In genomic region chr9:13904311-13904710, GRCh38 we compare ENCODE assay signal across 30 cellular contexts.
"Had no signal": no experiment of that assay in that cellular context is flagged by ENCODE, and none has a peak within 500 bp of the region (broad histone marks: within the 10 kb centered on the region; RNA-seq: fewer than 3 reads in every experiment).

No MANE protein-coding gene starts in this region.

- H3K4me1 Mint-ChIP-seq: activated CD4-positive, alpha-beta memory T cell treated with anti-CD3 and anti-CD28 coated beads, Interleukin-2, amount 10 ng/mL, durations not matched to agents 7 days and 5 days; activated CD8-positive, alpha-beta memory T cell treated with anti-CD3 and anti-CD28 coated beads, Interleukin-2, amount 10 ng/mL, durations not matched to agents 7 days and 5 days; activated naive CD4-positive, alpha-beta T cell treated with anti-CD3 and anti-CD28 coated beads, Interleukin-2, amount 10 ng/mL, durations not matched to agents 7 days and 5 days; activated naive CD8-positive, alpha-beta T cell treated with anti-CD3 and anti-CD28 coated beads, Interleukin-2, amount 50 U/mL, for 24 hours had no signal

- ATAC-seq: activated CD8-positive, alpha-beta memory T cell treated with anti-CD3 and anti-CD28 coated beads, Interleukin-2, amount 10 ng/mL, durations not matched to agents 7 days and 5 days; activated naive CD8-positive, alpha-beta T cell treated with anti-CD3 and anti-CD28 coated beads, Interleukin-2, amount 50 U/mL, for 24 hours; Panc1 had no signal

- H3K27ac ChIP-seq: brain microvascular endothelial cell, SJCRH30, SK-N-MC, WERI-Rb-1 had no signal

- H3K4me3 ChIP-seq: SJCRH30, SK-N-MC had no signal

- H3K27ac Mint-ChIP-seq: activated CD4-positive, alpha-beta memory T cell treated with anti-CD3 and anti-CD28 coated beads, Interleukin-2, amount 10 ng/mL, durations not matched to agents 7 days and 5 days; activated CD8-positive, alpha-beta memory T cell treated with anti-CD3 and anti-CD28 coated beads, Interleukin-2, amount 10 ng/mL, durations not matched to agents 7 days and 5 days; activated naive CD4-positive, alpha-beta T cell treated with anti-CD3 and anti-CD28 coated beads, Interleukin-2, amount 10 ng/mL, durations not matched to agents 7 days and 5 days; activated naive CD8-positive, alpha-beta T cell; activated naive CD8-positive, alpha-beta T cell treated with anti-CD3 and anti-CD28 coated beads, Interleukin-2, amount 50 U/mL, for 24 hours had no signal

- H3K4me3 Mint-ChIP-seq: activated CD4-positive, alpha-beta memory T cell treated with anti-CD3 and anti-CD28 coated beads, Interleukin-2, amount 10 ng/mL, durations not matched to agents 7 days and 5 days; activated CD8-positive, alpha-beta memory T cell treated with anti-CD3 and anti-CD28 coated beads, Interleukin-2, amount 10 ng/mL, durations not matched to agents 7 days and 5 days; activated naive CD4-positive, alpha-beta T cell treated with anti-CD3 and anti-CD28 coated beads, Interleukin-2, amount 10 ng/mL, durations not matched to agents 7 days and 5 days; activated naive CD8-positive, alpha-beta T cell; activated naive CD8-positive, alpha-beta T cell treated with anti-CD3 and anti-CD28 coated beads, Interleukin-2, amount 50 U/mL, for 24 hours had no signal

- H3K27me3 Mint-ChIP-seq: activated CD4-positive, alpha-beta memory T cell treated with anti-CD3 and anti-CD28 coated beads, Interleukin-2, amount 10 ng/mL, durations not matched to agents 7 days and 5 days; activated CD8-positive, alpha-beta memory T cell treated with anti-CD3 and anti-CD28 coated beads, Interleukin-2, amount 10 ng/mL, durations not matched to agents 7 days and 5 days; activated naive CD4-positive, alpha-beta T cell treated with anti-CD3 and anti-CD28 coated beads, Interleukin-2, amount 10 ng/mL, durations not matched to agents 7 days and 5 days; activated naive CD8-positive, alpha-beta T cell; activated naive CD8-positive, alpha-beta T cell treated with anti-CD3 and anti-CD28 coated beads, Interleukin-2, amount 50 U/mL, for 24 hours had no signal

- DNase-seq: activated CD4-positive, alpha-beta memory T cell treated with anti-CD3 and anti-CD28 coated beads, Interleukin-2, amount 10 ng/mL, durations not matched to agents 7 days and 5 days; activated CD4-positive, alpha-beta T cell treated with anti-CD3 and anti-CD28 coated beads for 1 hour; activated CD4-positive, alpha-beta T cell treated with anti-CD3 and anti-CD28 coated beads for 48 hours; activated CD4-positive, CD25-positive, alpha-beta regulatory T cell; activated CD8-positive, alpha-beta memory T cell treated with anti-CD3 and anti-CD28 coated beads for 24 hours; activated CD8-positive, alpha-beta memory T cell treated with anti-CD3 and anti-CD28 coated beads, Interleukin-2, amount 10 ng/mL, durations not matched to agents 7 days and 5 days; activated CD8-positive, alpha-beta memory T cell treated with anti-CD3 and anti-CD28 coated beads, Interleukin-2, amount 50 U/mL, for 48 hours; activated effector memory CD4-positive, alpha-beta T cell treated with Interleukin-2 at 50 U/mL for 16 hours; activated naive CD4-positive, alpha-beta T cell treated with anti-CD3 and anti-CD28 coated beads, Interleukin-2, amount 10 ng/mL, durations not matched to agents 7 days and 5 days; activated naive CD8-positive, alpha-beta T cell treated with anti-CD3 and anti-CD28 coated beads, Interleukin-2, amount 50 U/mL, for 24 hours; activated T-cell treated with anti-CD3 and anti-CD28 coated beads, Interleukin-2, amount 50 U/mL, for 48 hours; anterior cingulate cortex; NCI-H1105; NCI-H1417 treated with DMSO at 0.1 percent for 48 hours; NCI-H187 treated with DMSO at 0.1 percent for 48 hours; NCI-H2081; NCI-H2171 treated with DMSO at 0.1 percent for 48 hours; NCI-H2227 treated with DMSO at 0.1 percent for 48 hours; NCI-H446; NCI-H510A treated with DMSO at 0.1 percent for 48 hours; NCI-H526 treated with DMSO at 0.1 percent for 48 hours; NCI-H774; SHP77; SJCRH30; T1000; WERI-Rb-1 had no signal

- H3K9me3 Mint-ChIP-seq: activated CD4-positive, alpha-beta memory T cell treated with anti-CD3 and anti-CD28 coated beads, Interleukin-2, amount 10 ng/mL, durations not matched to agents 7 days and 5 days had no signal

- H3K36me3 Mint-ChIP-seq: activated CD8-positive, alpha-beta memory T cell treated with anti-CD3 and anti-CD28 coated beads, Interleukin-2, amount 10 ng/mL, durations not matched to agents 7 days and 5 days; activated naive CD4-positive, alpha-beta T cell treated with anti-CD3 and anti-CD28 coated beads, Interleukin-2, amount 10 ng/mL, durations not matched to agents 7 days and 5 days; activated naive CD8-positive, alpha-beta T cell had no signal
